Comparison of ENCODE assay signal across 18 cellular contexts in the genomic region with DNA sequence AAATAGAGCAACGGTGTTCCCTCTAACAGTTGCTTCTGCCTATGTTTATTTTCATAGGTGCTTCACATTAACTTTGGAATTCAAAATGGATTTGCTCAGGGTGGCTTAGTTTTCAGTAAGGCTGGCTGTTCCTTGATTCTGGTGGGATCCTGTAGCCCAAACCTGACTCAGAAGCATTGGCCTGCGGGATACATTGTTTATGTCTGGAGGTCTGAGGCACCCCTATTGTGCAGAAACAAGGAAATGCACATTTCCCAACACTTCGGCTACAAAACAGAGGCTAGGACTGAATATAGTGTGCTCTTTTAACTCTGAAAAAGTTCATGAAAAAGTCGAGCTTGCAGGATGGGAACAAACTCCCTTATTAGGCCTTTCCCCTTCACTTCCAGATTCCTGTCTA.
DNase-seq lines count a peak whose midpoint lies in the region; ATAC-seq and TF ChIP-seq lines count a peak whose summit lies in the region.
"Had no signal": no experiment of that assay in that cellular context is flagged by ENCODE, and none has a peak within 500 bp of the region (broad histone marks: within the 10 kb centered on the region; RNA-seq: fewer than 3 reads in every experiment).

No MANE protein-coding gene starts in this region.

- H3K36me3 ChIP-seq in SJCRH30 (no peaks in the 10 kb centered on the region), endodermal cell (ENCODE audit: control insufficient read depth, insufficient read depth, low read length) (no peaks in the 10 kb centered on the region)
- H3K36me3 ChIP-seq: BLaER1 had no signal

- H3K4me1 ChIP-seq in SJCRH30 (peaks cover 48% of the 10 kb centered on the region), endodermal cell (ENCODE audit: control insufficient read depth, insufficient read depth, low read length) (peaks cover 5% of the 10 kb centered on the region)
- H3K4me1 ChIP-seq: BLaER1 had no signal

- H3K27me3 ChIP-seq in AG04450 (ENCODE audit: control insufficient read depth, insufficient read depth, low read length) (no peaks in the 10 kb centered on the region), SJCRH30 (no peaks in the 10 kb centered on the region), endodermal cell (ENCODE audit: control insufficient read depth, insufficient read depth, low read length, poor library complexity, severe bottlenecking) (no peaks in the 10 kb centered on the region)
- H3K27me3 ChIP-seq: BLaER1 had no signal

- CTCF ChIA-PET in AG04450 (lab: Charles Lee), result interaction anchor here (1.4 kb wide), 1 partner anchor 115 kb away, joined by 3 read pairs; no protein-coding TSS in a partner anchor

- H3K27ac Mint-ChIP-seq in endodermal cell (no peak overlapping the region), nephron (peak overlapping the region; percentile 61 to 84 (median 84)), osteocyte (ENCODE audit: unreplicated experiment) (no peak overlapping the region)
- H3K27ac Mint-ChIP-seq: CD8-positive, alpha-beta memory T cell; IgD-negative memory B cell had no signal

- TF ChIP-seq CTCF in AG04450 (IDR thresholded peaks at IDR 0.05; ENCODE audit: low read depth, low read length) (no peak), endodermal cell (conservative IDR thresholded peaks at IDR 0.05) (no peak), nephron (IDR thresholded peaks at IDR 0.05; ENCODE audit: unreplicated experiment in 3 of 3) (no peak), osteocyte (IDR thresholded peaks at IDR 0.05) (no peak)

- H3K9ac ChIP-seq in endodermal cell (ENCODE audit: extremely low read depth, low read length, poor library complexity, severe bottlenecking), result no peak overlapping the region
- H3K9ac ChIP-seq: BLaER1 had no signal

- peaks cover 27% of the 10 kb centered on the region for H3K4me1 Mint-ChIP-seq in endodermal cell
- H3K4me1 Mint-ChIP-seq in nephron, result peaks cover 31% of the 10 kb centered on the region
- H3K4me1 Mint-ChIP-seq in osteocyte (ENCODE audit: unreplicated experiment), result peaks cover 2% of the 10 kb centered on the region
- H3K4me1 Mint-ChIP-seq: CD8-positive, alpha-beta memory T cell; IgD-negative memory B cell had no signal

- H3K36me3 Mint-ChIP-seq in endodermal cell (ENCODE audit: low read depth) (peaks cover 2% of the 10 kb centered on the region), nephron (ENCODE audit: low read depth) (peaks cover 14% of the 10 kb centered on the region), osteocyte (ENCODE audit: unreplicated experiment) (no peaks in the 10 kb centered on the region)
- H3K36me3 Mint-ChIP-seq: IgD-negative memory B cell had no signal

- H3K9me3 Mint-ChIP-seq in endodermal cell (peaks cover 2% of the 10 kb centered on the region), nephron (no peaks in the 10 kb centered on the region), osteocyte (ENCODE audit: unreplicated experiment) (peaks cover 6% of the 10 kb centered on the region)
- H3K9me3 Mint-ChIP-seq: IgD-negative memory B cell had no signal

- ATAC-seq in HG02973 (IDR thresholded peaks at IDR 0.05; ENCODE audit: unreplicated experiment) (no peak), HG03039 (IDR thresholded peaks at IDR 0.05; ENCODE audit: unreplicated experiment) (no peak)

- H3K9me3 ChIP-seq in AG04450 (ENCODE audit: control insufficient read depth, insufficient read depth, low read length) (no peaks in the 10 kb centered on the region), SJCRH30 (replicated peaks) (no peaks in the 10 kb centered on the region), endodermal cell (ENCODE audit: control insufficient read depth, low read length) (no peaks in the 10 kb centered on the region)
- H3K9me3 ChIP-seq: BLaER1 had no signal

- DNase-seq in AG04450 (ENCODE audit: low read depth, low spot score), result peak; percentile 81
- DNase-seq in SJCRH30, result peak; percentile 43 to 64
- DNase-seq in endodermal cell, result peak; percentile 9
- DNase-seq in osteocyte (ENCODE audit: extremely low spot score, unreplicated experiment), result no peak
- DNase-seq in cortex of kidney (lab: John Stamatoyannopoulos, UW), result no peak
- DNase-seq: CD8-positive, alpha-beta memory T cell; H7; MV-4-11; NCI-H1436 treated with DMSO at 0.1 percent for 48 hours; NCI-H226; NCI-H526 treated with DMSO at 0.1 percent for 48 hours; OCI-M1 had no signal

- peak overlapping the region; percentile 63 for H3K27ac ChIP-seq in AG04450 (ENCODE audit: low read depth, low read length)
- H3K27ac ChIP-seq in SJCRH30, result peak overlapping the region; percentile 45
- H3K27ac ChIP-seq in endodermal cell (ENCODE audit: low read depth, low read length), result no peak overlapping the region
- H3K27ac ChIP-seq: 22Rv1, BLaER1 had no signal

- H3K4me3 Mint-ChIP-seq in endodermal cell (no peak overlapping the region), nephron (no peak overlapping the region), osteocyte (ENCODE audit: unreplicated experiment) (no peak overlapping the region)
- H3K4me3 Mint-ChIP-seq: CD8-positive, alpha-beta memory T cell; IgD-negative memory B cell had no signal

- POLR2A ChIA-PET in AG04450 (lab: Yijun Ruan, JAX), result interaction anchor here (1.2 to 1.4 kb wide), 2 partner anchors 22 to 134 kb away, joined by 3 to 8 read pairs; partner anchors contain the start of gene F3

- WGBS in endodermal cell (ENCODE audit: insufficient coverage in 1 of 2, insufficient read length in 1 of 2), 2 experiments, result 86 to 88% methylated on average over 2 to 4 of the region's 4 CpGs

- no peaks in the 10 kb centered on the region for H3K27me3 Mint-ChIP-seq in endodermal cell (ENCODE audit: insufficient read depth)
- H3K27me3 Mint-ChIP-seq in nephron (ENCODE audit: low read depth), result no peaks in the 10 kb centered on the region
- H3K27me3 Mint-ChIP-seq in osteocyte (ENCODE audit: unreplicated experiment), result peaks cover 11% of the 10 kb centered on the region

- no peak overlapping the region for H3K4me3 ChIP-seq in AG04450 (ENCODE audit: low read depth, low read length)
- no peak overlapping the region for H3K4me3 ChIP-seq in SJCRH30
- no peak overlapping the region for H3K4me3 ChIP-seq in endodermal cell (ENCODE audit: low read length)
- H3K4me3 ChIP-seq: BLaER1 had no signal

Comparison
In these comparisons a context has a peak if more than half of its experiments do, and no peak if none do; other contexts are left out.
1. DNase-seq: peak in AG04450 (single experiment), SJCRH30 (2 of 2) and endodermal cell (single experiment); none in osteocyte (single experiment) and cortex of kidney (single experiment).
2. H3K27ac Mint-ChIP-seq: peak in nephron (3 of 3); none in endodermal cell (single experiment) and osteocyte (single experiment).